In the genomic region with DNA sequence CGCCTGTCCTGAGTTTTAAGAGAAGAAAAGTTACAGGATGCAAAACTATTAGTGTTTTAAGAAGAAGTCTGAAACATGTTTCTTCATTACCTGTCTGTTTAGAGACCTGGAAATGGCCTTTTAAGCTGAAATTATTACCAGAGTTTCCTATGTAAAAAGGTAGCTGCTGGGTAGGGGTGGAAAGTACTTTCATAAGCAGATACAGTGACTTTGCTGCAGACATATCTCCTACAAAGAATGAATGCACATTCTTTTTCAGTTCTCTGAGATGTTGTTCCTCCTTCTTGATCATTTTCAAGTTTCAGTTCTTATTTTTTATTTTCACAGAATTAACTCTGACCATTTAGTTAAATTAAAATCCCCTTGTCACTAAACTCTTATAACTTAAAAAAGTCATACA, we compare ENCODE assay signal across 22 cellular contexts.
DNase-seq lines count a peak whose midpoint lies in the region; ATAC-seq lines count a peak whose summit lies in the region.
"Had no signal": no experiment of that assay in that cellular context is flagged by ENCODE, and none has a peak within 500 bp of the region (broad histone marks: within the 10 kb centered on the region; RNA-seq: fewer than 3 reads in every experiment).

No MANE protein-coding gene starts in this region.

- H3K27me3 Mint-ChIP-seq in stimulated activated naive B cell treated with anti-CD40 and anti-IgM and Interleukin-4, amounts not matched to agents 10 μg/mL and 1 μg/mL and 100 μg/mL, for 72 hours, result no peaks in the 10 kb centered on the region
- H3K27me3 Mint-ChIP-seq in activated CD8-positive, alpha-beta memory T cell treated with anti-CD3 and anti-CD28 coated beads, Interleukin-2, amount 10 ng/mL, durations not matched to agents 7 days and 5 days, result no peaks in the 10 kb centered on the region
- H3K27me3 Mint-ChIP-seq: T-helper 17 cell had no signal

- H3K36me3 Mint-ChIP-seq in stimulated activated naive B cell treated with anti-CD40 and anti-IgM and Interleukin-4, amounts not matched to agents 10 μg/mL and 1 μg/mL and 100 μg/mL, for 72 hours, result no peaks in the 10 kb centered on the region
- no peaks in the 10 kb centered on the region for H3K36me3 Mint-ChIP-seq in activated CD8-positive, alpha-beta memory T cell treated with anti-CD3 and anti-CD28 coated beads, Interleukin-2, amount 10 ng/mL, durations not matched to agents 7 days and 5 days

- no peak overlapping the region for H3K27ac Mint-ChIP-seq in stimulated activated naive B cell treated with anti-CD40 and anti-IgM and Interleukin-4, amounts not matched to agents 10 μg/mL and 1 μg/mL and 100 μg/mL, for 72 hours
- H3K27ac Mint-ChIP-seq in activated CD8-positive, alpha-beta memory T cell treated with anti-CD3 and anti-CD28 coated beads, Interleukin-2, amount 10 ng/mL, durations not matched to agents 7 days and 5 days, result no peak overlapping the region
- H3K27ac Mint-ChIP-seq: T-helper 17 cell had no signal

- DNase-seq in SIG-M5 treated with dmso at 0.1 percent for 504 hours (lab: John Stamatoyannopoulos, UW; ENCODE audit: unreplicated experiment) (peak; percentile 12), SIG-M5 (lab: John Stamatoyannopoulos, UW) (no peak), UCSD-AML1 (lab: John Stamatoyannopoulos, UW; ENCODE audit: unreplicated experiment) (no peak)
- no peak for DNase-seq in stimulated activated naive B cell treated with anti-CD40 and anti-IgM and Interleukin-4, amounts not matched to agents 10 μg/mL and 1 μg/mL and 100 μg/mL, for 72 hours
- no peak for DNase-seq in activated CD8-positive, alpha-beta memory T cell treated with anti-CD3 and anti-CD28 coated beads, Interleukin-2, amount 10 ng/mL, durations not matched to agents 7 days and 5 days
- DNase-seq: activated effector memory CD4-positive, alpha-beta T cell treated with anti-CD3 and anti-CD28 coated beads, Interleukin-2, amount 50 U/mL, for 16 hours; dorsolateral prefrontal cortex; GF-D8; NCI-H1105 treated with DMSO at 0.1 percent for 48 hours; NCI-H2171 treated with DMSO at 0.1 percent for 48 hours; NCI-H774; stimulated activated CD4-positive, alpha-beta T cell treated with anti-CD3 and anti-CD28 coated beads, Interleukin-12 subunit alpha, Interleukin-12 subunit beta, amount 100 ng/mL, for 4 hours; stimulated activated naive CD4-positive, alpha-beta T cell; T-helper 17 cell; upper lobe of left lung had no signal

- peaks cover 0 to 6% of the 10 kb centered on the region in 2 donors for H3K4me1 Mint-ChIP-seq in stimulated activated naive B cell treated with anti-CD40 and anti-IgM and Interleukin-4, amounts not matched to agents 10 μg/mL and 1 μg/mL and 100 μg/mL, for 72 hours
- no peaks in the 10 kb centered on the region for H3K4me1 Mint-ChIP-seq in activated CD8-positive, alpha-beta memory T cell treated with anti-CD3 and anti-CD28 coated beads, Interleukin-2, amount 10 ng/mL, durations not matched to agents 7 days and 5 days
- H3K4me1 Mint-ChIP-seq: T-helper 17 cell had no signal

- ATAC-seq in GM21723 (IDR thresholded peaks at IDR 0.05; ENCODE audit: unreplicated experiment) (peak; percentile 67), HG03460 (IDR thresholded peaks at IDR 0.05; ENCODE audit: unreplicated experiment) (peak; percentile 51), GM21529 (IDR thresholded peaks at IDR 0.05; ENCODE audit: unreplicated experiment) (no peak)
- peak; percentile 73 to 83 for ATAC-seq in stimulated activated naive B cell treated with anti-CD40 and anti-IgM and Interleukin-4, amounts not matched to agents 10 μg/mL and 1 μg/mL and 100 μg/mL, for 72 hours (replicated peaks)
- ATAC-seq in activated CD8-positive, alpha-beta memory T cell treated with anti-CD3 and anti-CD28 coated beads, Interleukin-2, amount 10 ng/mL, durations not matched to agents 7 days and 5 days, result no peak
- ATAC-seq: gastroesophageal sphincter, HCT116, K562, left lobe of liver, T-helper 17 cell had no signal

- H3K9me3 Mint-ChIP-seq in stimulated activated naive B cell treated with anti-CD40 and anti-IgM and Interleukin-4, amounts not matched to agents 10 μg/mL and 1 μg/mL and 100 μg/mL, for 72 hours, result no peaks in the 10 kb centered on the region
- no peaks in the 10 kb centered on the region for H3K9me3 Mint-ChIP-seq in activated CD8-positive, alpha-beta memory T cell treated with anti-CD3 and anti-CD28 coated beads, Interleukin-2, amount 10 ng/mL, durations not matched to agents 7 days and 5 days (ENCODE audit: low read depth)

- CTCF ChIA-PET in activated CD8-positive, alpha-beta memory T cell treated with anti-CD3 and anti-CD28 coated beads, Interleukin-2, amount 10 ng/mL, durations not matched to agents 7 days and 5 days (lab: Charles Lee), result no interaction called here

- no peak overlapping the region for H3K4me3 Mint-ChIP-seq in stimulated activated naive B cell treated with anti-CD40 and anti-IgM and Interleukin-4, amounts not matched to agents 10 μg/mL and 1 μg/mL and 100 μg/mL, for 72 hours
- no peak overlapping the region for H3K4me3 Mint-ChIP-seq in activated CD8-positive, alpha-beta memory T cell treated with anti-CD3 and anti-CD28 coated beads, Interleukin-2, amount 10 ng/mL, durations not matched to agents 7 days and 5 days
- H3K4me3 Mint-ChIP-seq: T-helper 17 cell had no signal

Comparison
In these comparisons a context has a peak if more than half of its experiments do, and no peak if none do; other contexts are left out.
1. ATAC-seq: peak in GM21723 (single experiment), HG03460 (single experiment) and stimulated activated naive B cell treated with anti-CD40 and anti-IgM and Interleukin-4, amounts not matched to agents 10 μg/mL and 1 μg/mL and 100 μg/mL, for 72 hours (2 of 2); none in activated CD8-positive, alpha-beta memory T cell treated with anti-CD3 and anti-CD28 coated beads, Interleukin-2, amount 10 ng/mL, durations not matched to agents 7 days and 5 days (single experiment) and GM21529 (single experiment).